In the genomic region with DNA sequence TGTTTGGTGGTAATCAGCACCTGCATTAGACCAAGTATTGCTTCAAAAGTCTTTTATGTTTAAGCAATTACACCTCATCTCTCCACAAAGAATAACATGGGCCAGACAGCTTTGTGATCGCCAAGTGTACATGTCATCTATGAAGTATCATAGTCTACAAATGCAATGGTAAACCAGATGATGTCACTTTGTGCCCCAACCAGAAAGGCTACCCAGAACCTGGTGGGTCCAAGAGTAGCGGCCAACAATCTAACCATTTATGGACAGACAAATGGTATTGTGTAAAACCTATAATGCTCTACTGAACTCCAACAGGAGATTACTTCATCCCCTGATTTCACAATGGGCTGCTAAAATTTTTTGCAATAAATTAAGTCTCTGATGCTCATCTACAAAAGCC, we compare ENCODE assay signal across 2 cellular contexts.
TF ChIP-seq lines count a peak whose summit lies in the region.

No MANE protein-coding gene starts in this region.

TF ChIP-seq in HEK293, 187 proteins besides CTCF, POLR2A, EP300 and RAD21 (continued from another document):
- TF ChIP-seq, protein P1, sequence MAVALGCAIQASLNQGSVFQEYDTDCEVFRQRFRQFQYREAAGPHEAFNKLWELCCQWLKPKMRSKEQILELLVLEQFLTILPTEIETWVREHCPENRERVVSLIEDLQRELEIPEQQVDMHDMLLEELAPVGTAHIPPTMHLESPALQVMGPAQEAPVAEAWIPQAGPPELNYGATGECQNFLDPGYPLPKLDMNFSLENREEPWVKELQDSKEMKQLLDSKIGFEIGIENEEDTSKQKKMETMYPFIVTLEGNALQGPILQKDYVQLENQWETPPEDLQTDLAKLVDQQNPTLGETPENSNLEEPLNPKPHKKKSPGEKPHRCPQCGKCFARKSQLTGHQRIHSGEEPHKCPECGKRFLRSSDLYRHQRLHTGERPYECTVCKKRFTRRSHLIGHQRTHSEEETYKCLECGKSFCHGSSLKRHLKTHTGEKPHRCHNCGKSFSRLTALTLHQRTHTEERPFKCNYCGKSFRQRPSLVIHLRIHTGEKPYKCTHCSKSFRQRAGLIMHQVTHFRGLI (tag by site-specific recombination; IDR thresholded peaks at IDR 0.05), result 0 out of 2 replicates have a peak, but pooled peaks have one; percentile 23
- TF ChIP-seq, protein P2, sequence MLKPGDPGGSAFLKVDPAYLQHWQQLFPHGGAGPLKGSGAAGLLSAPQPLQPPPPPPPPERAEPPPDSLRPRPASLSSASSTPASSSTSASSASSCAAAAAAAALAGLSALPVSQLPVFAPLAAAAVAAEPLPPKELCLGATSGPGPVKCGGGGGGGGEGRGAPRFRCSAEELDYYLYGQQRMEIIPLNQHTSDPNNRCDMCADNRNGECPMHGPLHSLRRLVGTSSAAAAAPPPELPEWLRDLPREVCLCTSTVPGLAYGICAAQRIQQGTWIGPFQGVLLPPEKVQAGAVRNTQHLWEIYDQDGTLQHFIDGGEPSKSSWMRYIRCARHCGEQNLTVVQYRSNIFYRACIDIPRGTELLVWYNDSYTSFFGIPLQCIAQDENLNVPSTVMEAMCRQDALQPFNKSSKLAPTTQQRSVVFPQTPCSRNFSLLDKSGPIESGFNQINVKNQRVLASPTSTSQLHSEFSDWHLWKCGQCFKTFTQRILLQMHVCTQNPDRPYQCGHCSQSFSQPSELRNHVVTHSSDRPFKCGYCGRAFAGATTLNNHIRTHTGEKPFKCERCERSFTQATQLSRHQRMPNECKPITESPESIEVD (tag by site-specific recombination; IDR thresholded peaks at IDR 0.05), result 0 out of 2 replicates have a peak, but pooled peaks have one; percentile 22
- TF ChIP-seq, protein P3, sequence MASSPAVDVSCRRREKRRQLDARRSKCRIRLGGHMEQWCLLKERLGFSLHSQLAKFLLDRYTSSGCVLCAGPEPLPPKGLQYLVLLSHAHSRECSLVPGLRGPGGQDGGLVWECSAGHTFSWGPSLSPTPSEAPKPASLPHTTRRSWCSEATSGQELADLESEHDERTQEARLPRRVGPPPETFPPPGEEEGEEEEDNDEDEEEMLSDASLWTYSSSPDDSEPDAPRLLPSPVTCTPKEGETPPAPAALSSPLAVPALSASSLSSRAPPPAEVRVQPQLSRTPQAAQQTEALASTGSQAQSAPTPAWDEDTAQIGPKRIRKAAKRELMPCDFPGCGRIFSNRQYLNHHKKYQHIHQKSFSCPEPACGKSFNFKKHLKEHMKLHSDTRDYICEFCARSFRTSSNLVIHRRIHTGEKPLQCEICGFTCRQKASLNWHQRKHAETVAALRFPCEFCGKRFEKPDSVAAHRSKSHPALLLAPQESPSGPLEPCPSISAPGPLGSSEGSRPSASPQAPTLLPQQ (tag by site-specific recombination; IDR thresholded peaks at IDR 0.05), result peak; percentile 73

TF ChIP-seq in HepG2, 621 proteins besides CTCF, POLR2A, EP300 and RAD21 (continued from another document):
- TF ChIP-seq, protein P4, sequence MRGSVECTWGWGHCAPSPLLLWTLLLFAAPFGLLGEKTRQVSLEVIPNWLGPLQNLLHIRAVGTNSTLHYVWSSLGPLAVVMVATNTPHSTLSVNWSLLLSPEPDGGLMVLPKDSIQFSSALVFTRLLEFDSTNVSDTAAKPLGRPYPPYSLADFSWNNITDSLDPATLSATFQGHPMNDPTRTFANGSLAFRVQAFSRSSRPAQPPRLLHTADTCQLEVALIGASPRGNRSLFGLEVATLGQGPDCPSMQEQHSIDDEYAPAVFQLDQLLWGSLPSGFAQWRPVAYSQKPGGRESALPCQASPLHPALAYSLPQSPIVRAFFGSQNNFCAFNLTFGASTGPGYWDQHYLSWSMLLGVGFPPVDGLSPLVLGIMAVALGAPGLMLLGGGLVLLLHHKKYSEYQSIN (CRISPR knock-in tag; IDR thresholded peaks at IDR 0.05; ENCODE audit: borderline replicate concordance), result no peak
- TF ChIP-seq, protein P5, sequence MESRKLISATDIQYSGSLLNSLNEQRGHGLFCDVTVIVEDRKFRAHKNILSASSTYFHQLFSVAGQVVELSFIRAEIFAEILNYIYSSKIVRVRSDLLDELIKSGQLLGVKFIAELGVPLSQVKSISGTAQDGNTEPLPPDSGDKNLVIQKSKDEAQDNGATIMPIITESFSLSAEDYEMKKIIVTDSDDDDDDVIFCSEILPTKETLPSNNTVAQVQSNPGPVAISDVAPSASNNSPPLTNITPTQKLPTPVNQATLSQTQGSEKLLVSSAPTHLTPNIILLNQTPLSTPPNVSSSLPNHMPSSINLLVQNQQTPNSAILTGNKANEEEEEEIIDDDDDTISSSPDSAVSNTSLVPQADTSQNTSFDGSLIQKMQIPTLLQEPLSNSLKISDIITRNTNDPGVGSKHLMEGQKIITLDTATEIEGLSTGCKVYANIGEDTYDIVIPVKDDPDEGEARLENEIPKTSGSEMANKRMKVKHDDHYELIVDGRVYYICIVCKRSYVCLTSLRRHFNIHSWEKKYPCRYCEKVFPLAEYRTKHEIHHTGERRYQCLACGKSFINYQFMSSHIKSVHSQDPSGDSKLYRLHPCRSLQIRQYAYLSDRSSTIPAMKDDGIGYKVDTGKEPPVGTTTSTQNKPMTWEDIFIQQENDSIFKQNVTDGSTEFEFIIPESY (CRISPR knock-in tag; IDR thresholded peaks at IDR 0.05), result peak; percentile 15; the same call in 1 of the 2 replicates
- TF ChIP-seq, protein P6, sequence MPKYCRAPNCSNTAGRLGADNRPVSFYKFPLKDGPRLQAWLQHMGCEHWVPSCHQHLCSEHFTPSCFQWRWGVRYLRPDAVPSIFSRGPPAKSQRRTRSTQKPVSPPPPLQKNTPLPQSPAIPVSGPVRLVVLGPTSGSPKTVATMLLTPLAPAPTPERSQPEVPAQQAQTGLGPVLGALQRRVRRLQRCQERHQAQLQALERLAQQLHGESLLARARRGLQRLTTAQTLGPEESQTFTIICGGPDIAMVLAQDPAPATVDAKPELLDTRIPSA (CRISPR knock-in tag; IDR thresholded peaks at IDR 0.05; ENCODE audit: borderline replicate concordance), result no peak
